ENCODE assay signal across 13 cellular contexts in genomic region chr12:102167821-102168605, GRCh38. TPM values are rescaled to one million over a fixed set of nuclear protein-coding genes. Genes with fewer than 3 reads are reported as not detected.
DNase-seq lines count a peak whose midpoint lies in the region; ATAC-seq and TF ChIP-seq lines count a peak whose summit lies in the region.
"Had no signal": no experiment of that assay in that cellular context is flagged by ENCODE, and none has a peak within 500 bp of the region (broad histone marks: within the 10 kb centered on the region; RNA-seq: fewer than 3 reads in every experiment).

No MANE protein-coding gene starts in this region.

- no peak for TF ChIP-seq POLR2A in breast epithelium (IDR thresholded peaks at IDR 0.05)
- TF ChIP-seq POLR2A in thyroid gland (IDR thresholded peaks at IDR 0.05), result no peak

- H3K9me3 ChIP-seq in CD4-positive, CD25-positive, alpha-beta regulatory T cell (ENCODE audit: control insufficient read depth in 2 of 2, low read length in 2 of 2), result no peaks in the 10 kb centered on the region
- H3K9me3 ChIP-seq in breast epithelium (no peaks in the 10 kb centered on the region), thyroid gland (no peaks in the 10 kb centered on the region)
- H3K9me3 ChIP-seq: Caco-2, gastrocnemius medialis had no signal

- peak in 1 of 2 donors; percentile 48 for ATAC-seq in CD4-positive, CD25-positive, alpha-beta regulatory T cell (ENCODE audit: low read depth in 2 of 2)
- ATAC-seq in GM19023 (IDR thresholded peaks at IDR 0.05; ENCODE audit: unreplicated experiment), result peak; percentile 58
- ATAC-seq in HG03045 (IDR thresholded peaks at IDR 0.05; ENCODE audit: unreplicated experiment), result peak; percentile 64
- peak; percentile 52 for ATAC-seq in activated naive CD8-positive, alpha-beta T cell treated with anti-CD3 and anti-CD28 coated beads, Interleukin-2, amount 50 U/mL, for 24 hours
- ATAC-seq: gastrocnemius medialis had no signal

- H3K27me3 Mint-ChIP-seq in CD4-positive, CD25-positive, alpha-beta regulatory T cell, result no peaks in the 10 kb centered on the region
- no peaks in the 10 kb centered on the region for H3K27me3 Mint-ChIP-seq in activated naive CD8-positive, alpha-beta T cell treated with anti-CD3 and anti-CD28 coated beads, Interleukin-2, amount 50 U/mL, for 24 hours

- intact Hi-C loops in breast epithelium (cut with DNase I; ENCODE audit: low total_unique reads) (no loop called here), thyroid gland (cut with DNase I) (loop anchor here (10.0 kb wide), 1 partner anchor 377 kb away; no protein-coding TSS in a partner anchor)

- no peak overlapping the region for H3K4me3 Mint-ChIP-seq in CD4-positive, CD25-positive, alpha-beta regulatory T cell
- H3K4me3 Mint-ChIP-seq in activated naive CD8-positive, alpha-beta T cell treated with anti-CD3 and anti-CD28 coated beads, Interleukin-2, amount 50 U/mL, for 24 hours, result no peak overlapping the region

- H3K4me1 ChIP-seq in CD4-positive, CD25-positive, alpha-beta regulatory T cell (ENCODE audit: control insufficient read depth, insufficient read depth, low read length, poor library complexity, severe bottlenecking), result peaks cover 10% of the 10 kb centered on the region
- H3K4me1 ChIP-seq in breast epithelium (no peaks in the 10 kb centered on the region), thyroid gland (no peaks in the 10 kb centered on the region)
- H3K4me1 ChIP-seq: Caco-2, gastrocnemius medialis had no signal

- peak in 2 of 3 donors; percentile 3 to 57 for DNase-seq in CD4-positive, CD25-positive, alpha-beta regulatory T cell
- DNase-seq in activated naive CD8-positive, alpha-beta T cell treated with anti-CD3 and anti-CD28 coated beads, Interleukin-2, amount 50 U/mL, for 24 hours, result no peak
- DNase-seq in breast epithelium (ENCODE audit: low spot score in 2 of 2) (no peak), HuH-7 (ENCODE audit: low spot score) (no peak), NCI-H1105 treated with DMSO at 0.1 percent for 48 hours (lab: John Stamatoyannopoulos, UW) (no peak), thyroid gland (no peak)
- DNase-seq: Caco-2, gastrocnemius medialis, mesendoderm, NCI-H526 treated with DMSO at 0.1 percent for 48 hours had no signal

- peaks cover 3% of the 10 kb centered on the region for H3K36me3 Mint-ChIP-seq in CD4-positive, CD25-positive, alpha-beta regulatory T cell
- H3K36me3 Mint-ChIP-seq in activated naive CD8-positive, alpha-beta T cell treated with anti-CD3 and anti-CD28 coated beads, Interleukin-2, amount 50 U/mL, for 24 hours (ENCODE audit: low read depth), result peaks cover 6% of the 10 kb centered on the region

- no peaks in the 10 kb centered on the region for H3K36me3 ChIP-seq in CD4-positive, CD25-positive, alpha-beta regulatory T cell (ENCODE audit: control insufficient read depth, insufficient read depth, low read length)
- H3K36me3 ChIP-seq in breast epithelium (no peaks in the 10 kb centered on the region), thyroid gland (no peaks in the 10 kb centered on the region)
- H3K36me3 ChIP-seq: gastrocnemius medialis had no signal

- H3K4me3 ChIP-seq in CD4-positive, CD25-positive, alpha-beta regulatory T cell (ENCODE audit: low read depth, low read length), result no peak overlapping the region
- H3K4me3 ChIP-seq in breast epithelium, result no peak overlapping the region
- no peak overlapping the region for H3K4me3 ChIP-seq in thyroid gland (replicated peaks in 1 of 3)
- H3K4me3 ChIP-seq: gastrocnemius medialis had no signal

- H3K27ac ChIP-seq in CD4-positive, CD25-positive, alpha-beta regulatory T cell (ENCODE audit: insufficient read depth, low read length, poor library complexity, severe bottlenecking), result no peak overlapping the region
- H3K27ac ChIP-seq in breast epithelium, result peak overlapping the region in 1 of 2 donors; percentile 28
- no peak overlapping the region for H3K27ac ChIP-seq in thyroid gland
- H3K27ac ChIP-seq: gastrocnemius medialis had no signal

- H3K4me1 Mint-ChIP-seq in CD4-positive, CD25-positive, alpha-beta regulatory T cell, result peaks cover 4 to 19% (median 8%) of the 10 kb centered on the region in 4 donors
- peaks cover 20% of the 10 kb centered on the region for H3K4me1 Mint-ChIP-seq in activated naive CD8-positive, alpha-beta T cell treated with anti-CD3 and anti-CD28 coated beads, Interleukin-2, amount 50 U/mL, for 24 hours

- H3K27ac Mint-ChIP-seq in CD4-positive, CD25-positive, alpha-beta regulatory T cell, result peak overlapping the region in 2 of 3 donors; percentile 6 to 41
- H3K27ac Mint-ChIP-seq in activated naive CD8-positive, alpha-beta T cell treated with anti-CD3 and anti-CD28 coated beads, Interleukin-2, amount 50 U/mL, for 24 hours, result peak overlapping the region; percentile 14

- no peaks in the 10 kb centered on the region for H3K9me3 Mint-ChIP-seq in CD4-positive, CD25-positive, alpha-beta regulatory T cell
- H3K9me3 Mint-ChIP-seq in activated naive CD8-positive, alpha-beta T cell treated with anti-CD3 and anti-CD28 coated beads, Interleukin-2, amount 50 U/mL, for 24 hours, result no peaks in the 10 kb centered on the region

- H3K27me3 ChIP-seq in CD4-positive, CD25-positive, alpha-beta regulatory T cell (ENCODE audit: control insufficient read depth, insufficient read depth, low read length), result no peaks in the 10 kb centered on the region
- H3K27me3 ChIP-seq in breast epithelium (no peaks in the 10 kb centered on the region), thyroid gland (no peaks in the 10 kb centered on the region)
- H3K27me3 ChIP-seq: gastrocnemius medialis had no signal

- TF ChIP-seq CTCF in breast epithelium (IDR thresholded peaks at IDR 0.05), result no peak
- no peak for TF ChIP-seq CTCF in thyroid gland (IDR thresholded peaks at IDR 0.05)

RNA-seq across cellular contexts. Expression of gene PMCH, which starts 29.6 kb away (rescaled TPM):
- total RNA-seq in CD4-positive, CD25-positive, alpha-beta regulatory T cell, result 1.6 TPM
- polyA plus RNA-seq in CD4-positive, CD25-positive, alpha-beta regulatory T cell, result 10 to 100 TPM in 1 of 4 donors, 1 to 10 TPM in 3; 4.0 to 11.0 (median 6.1) TPM
- not detected for total RNA-seq in breast epithelium
- total RNA-seq in thyroid gland, result not detected
- total RNA-seq: Caco-2, gastrocnemius medialis, temporal lobe had no signal

RNA-seq across cellular contexts. Expression of gene PARPBP, which starts 48.0 kb away (rescaled TPM):
- total RNA-seq in CD4-positive, CD25-positive, alpha-beta regulatory T cell, result 3.9 TPM
- polyA plus RNA-seq in CD4-positive, CD25-positive, alpha-beta regulatory T cell, result 1 to 10 TPM; 2.6 to 5.1 (median 3.8) TPM
- total RNA-seq in breast epithelium (1 to 10 TPM; 1.1 to 3.9 (median 2.3) TPM), thyroid gland (1 to 10 TPM in 3 of 4 donors, under 1 TPM in 1; 0.98 to 3.9 (median 2.5) TPM)

RNA-seq across cellular contexts. Expression of gene NUP37, which starts 48.1 kb away (rescaled TPM):
- 17.2 TPM for total RNA-seq in CD4-positive, CD25-positive, alpha-beta regulatory T cell
- polyA plus RNA-seq in CD4-positive, CD25-positive, alpha-beta regulatory T cell, result 10 to 100 TPM; 37.8 to 44.7 (median 40.7) TPM
- total RNA-seq in breast epithelium (10 to 100 TPM; 16.7 to 17.9 (median 17.9) TPM), thyroid gland (10 to 100 TPM; 20.8 to 27.9 (median 24.6) TPM)

Comparison
In these comparisons a context has a peak if more than half of its experiments do, and no peak if none do; other contexts are left out.
1. DNase-seq: peak in CD4-positive, CD25-positive, alpha-beta regulatory T cell (2 of 3); none in activated naive CD8-positive, alpha-beta T cell treated with anti-CD3 and anti-CD28 coated beads, Interleukin-2, amount 50 U/mL, for 24 hours (single experiment), breast epithelium (0 of 2), HuH-7 (single experiment), NCI-H1105 treated with DMSO at 0.1 percent for 48 hours (single experiment) and thyroid gland (0 of 2).